In the genomic region with DNA sequence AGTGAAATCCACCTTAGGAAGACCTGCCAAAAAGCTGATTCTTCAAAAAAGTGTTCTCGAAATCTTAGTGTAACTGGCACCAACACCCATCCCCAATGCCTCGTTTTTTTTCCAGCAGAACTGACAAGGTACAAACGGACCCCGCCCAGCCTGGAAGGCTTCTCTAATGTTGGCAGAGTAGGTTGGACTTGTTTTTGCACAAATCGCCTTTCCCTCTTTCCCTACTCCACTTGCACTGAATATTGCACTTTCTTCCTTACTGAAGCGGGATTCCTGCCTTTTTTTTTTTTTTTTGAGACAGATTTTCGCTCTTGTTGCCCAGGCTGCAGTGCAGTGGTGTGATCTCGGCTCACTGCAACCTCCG, we compare ENCODE assay signal across 1 cellular context.
TF ChIP-seq lines count a peak whose summit lies in the region.

No MANE protein-coding gene starts in this region.

TF ChIP-seq in GM12878, 131 proteins besides CTCF, POLR2A, EP300 and RAD21:
- no peak for TF ChIP-seq RUNX3 (IDR thresholded peaks at IDR 0.05; ENCODE audit: low read length)
- TF ChIP-seq CBFB (IDR thresholded peaks at IDR 0.05; ENCODE audit: low read depth), result 0 out of 2 replicates have a peak, but pooled peaks have one; percentile 11
